In genomic region chr10:1056326-1057105, GRCh38 we compare ENCODE assay signal across 8 cellular contexts. TPM values are rescaled to one million over a fixed set of nuclear protein-coding genes. Genes with fewer than 3 reads are reported as not detected.
DNase-seq lines count a peak whose midpoint lies in the region; ATAC-seq and TF ChIP-seq lines count a peak whose summit lies in the region.

A gene with protein sequence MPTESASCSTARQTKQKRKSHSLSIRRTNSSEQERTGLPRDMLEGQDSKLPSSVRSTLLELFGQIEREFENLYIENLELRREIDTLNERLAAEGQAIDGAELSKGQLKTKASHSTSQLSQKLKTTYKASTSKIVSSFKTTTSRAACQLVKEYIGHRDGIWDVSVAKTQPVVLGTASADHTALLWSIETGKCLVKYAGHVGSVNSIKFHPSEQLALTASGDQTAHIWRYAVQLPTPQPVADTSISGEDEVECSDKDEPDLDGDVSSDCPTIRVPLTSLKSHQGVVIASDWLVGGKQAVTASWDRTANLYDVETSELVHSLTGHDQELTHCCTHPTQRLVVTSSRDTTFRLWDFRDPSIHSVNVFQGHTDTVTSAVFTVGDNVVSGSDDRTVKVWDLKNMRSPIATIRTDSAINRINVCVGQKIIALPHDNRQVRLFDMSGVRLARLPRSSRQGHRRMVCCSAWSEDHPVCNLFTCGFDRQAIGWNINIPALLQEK (plus strand): TSS chr10:1056385. CDS start chr10:1072156, 15,771 bp downstream.

- peak within 1 kb of the TSS; percentile 98 for H3K4me2 ChIP-seq in SU-DHL-6 (ENCODE audit: low read depth, low read length, poor library complexity, severe bottlenecking)
- H3K4me2 ChIP-seq in parathyroid adenoma (ENCODE audit: low read length) = peak within 1 kb of the TSS; percentile 82

- no peaks in the 10 kb centered on the region for H3K27me3 Mint-ChIP-seq in activated naive CD8-positive, alpha-beta T cell treated with anti-CD3 and anti-CD28 coated beads for 36 hours

- H3K9me2 ChIP-seq in SU-DHL-6 (replicated peaks; ENCODE audit: insufficient read depth, low read length) = no peaks in the 10 kb centered on the region

- H3K27me3 ChIP-seq in GM06990 (replicated peaks; ENCODE audit: control insufficient read depth, insufficient read depth, low read length) (no peaks in the 10 kb centered on the region), SU-DHL-6 (ENCODE audit: low read length) (no peaks in the 10 kb centered on the region), parathyroid adenoma (ENCODE audit: control insufficient read depth, insufficient read depth, low read length) (no peaks in the 10 kb centered on the region), tibial artery (no peaks in the 10 kb centered on the region)

- peaks cover 42% of the 10 kb centered on the region for H3K36me3 Mint-ChIP-seq in activated naive CD8-positive, alpha-beta T cell treated with anti-CD3 and anti-CD28 coated beads for 36 hours

- H3K9ac ChIP-seq in SU-DHL-6 (ENCODE audit: low read length) (peak within 1 kb of the TSS; percentile 86), parathyroid adenoma (peak within 1 kb of the TSS; percentile 56)

- peak; percentile 97 for ATAC-seq in Right ventricle myocardium superior (ENCODE audit: poor library complexity)

- no peaks in the 10 kb centered on the region for H3K9me3 Mint-ChIP-seq in activated naive CD8-positive, alpha-beta T cell treated with anti-CD3 and anti-CD28 coated beads for 36 hours

- H2AFZ ChIP-seq in SU-DHL-6 (ENCODE audit: low read depth, low read length, severe bottlenecking) (peak within 1 kb of the TSS; percentile 74), parathyroid adenoma (peak within 1 kb of the TSS; percentile 70)

- H3K79me2 ChIP-seq in SU-DHL-6 (ENCODE audit: insufficient read depth, low read length) (peaks cover 93% of the 10 kb centered on the region), parathyroid adenoma (peaks cover 51% of the 10 kb centered on the region)

- intact Hi-C loops in Right ventricle myocardium superior (cut with DNase I) (no loop called here), tibial artery (cut with DNase I; ENCODE audit: low total_unique reads) (loop anchor here (2.0 to 5.0 kb wide), 2 partner anchors 68 to 124 kb away; partner anchors contain the start of genes GTPBP4 and LARP4B)

- H3K27ac Mint-ChIP-seq in activated naive CD8-positive, alpha-beta T cell treated with anti-CD3 and anti-CD28 coated beads for 36 hours = peak within 1 kb of the TSS; percentile 90

- peak within 1 kb of the TSS; percentile 84 for H3K27ac ChIP-seq in SU-DHL-6 (ENCODE audit: low read depth, low read length)
- peak within 1 kb of the TSS; percentile 86 for H3K27ac ChIP-seq in parathyroid adenoma
- peak within 1 kb of the TSS; percentile 96 to 99 for H3K27ac ChIP-seq in tibial artery

- H3K4me3 Mint-ChIP-seq in activated naive CD8-positive, alpha-beta T cell treated with anti-CD3 and anti-CD28 coated beads for 36 hours = peak within 1 kb of the TSS; percentile 98

- DNase-seq in GM06990 (ENCODE audit: extremely low read depth, insufficient read length) (peak; percentile 90), H4 (ENCODE audit: low spot score) (peak; percentile 60), LoVo (ENCODE audit: low spot score) (peak; percentile 75), Right ventricle myocardium superior (peak; percentile 93), tibial artery (peak; percentile 82 to 92)
- peak; percentile 92 for DNase-seq in activated naive CD8-positive, alpha-beta T cell treated with anti-CD3 and anti-CD28 coated beads for 36 hours

- H3F3A ChIP-seq in SU-DHL-6 (ENCODE audit: insufficient read depth) = peaks cover 7% of the 10 kb centered on the region

- peaks cover 1% of the 10 kb centered on the region; the same call in 1 of the 2 replicates for H3K36me3 ChIP-seq in GM06990 (ENCODE audit: control insufficient read depth, insufficient read depth, low read length)
- H3K36me3 ChIP-seq in SU-DHL-6 (ENCODE audit: low read length) = peaks cover 13% of the 10 kb centered on the region; the same call in 1 of the 2 replicates
- H3K36me3 ChIP-seq in parathyroid adenoma (ENCODE audit: control insufficient read depth, insufficient read depth, low read length) = no peaks in the 10 kb centered on the region
- peaks cover 0 to 21% (median 16%) of the 10 kb centered on the region in 3 donors for H3K36me3 ChIP-seq in tibial artery

- H3K4me3 ChIP-seq in GM06990 (replicated peaks; ENCODE audit: low read depth, low read length) = peak within 1 kb of the TSS; percentile 98
- H3K4me3 ChIP-seq in SU-DHL-6 (ENCODE audit: insufficient read depth, low read length, poor library complexity, severe bottlenecking) = peak within 1 kb of the TSS; percentile 82
- peak within 1 kb of the TSS; percentile 85 for H3K4me3 ChIP-seq in parathyroid adenoma (ENCODE audit: low read depth, low read length)
- H3K4me3 ChIP-seq in tibial artery = peak within 1 kb of the TSS; percentile 69 to 88

- no peaks in the 10 kb centered on the region for H3K9me3 ChIP-seq in SU-DHL-6 (ENCODE audit: insufficient read depth, low read length)
- no peaks in the 10 kb centered on the region for H3K9me3 ChIP-seq in parathyroid adenoma (ENCODE audit: control insufficient read depth, low read length)
- no peaks in the 10 kb centered on the region for H3K9me3 ChIP-seq in tibial artery

- peaks cover 23% of the 10 kb centered on the region for H3K4me1 ChIP-seq in parathyroid adenoma
- H3K4me1 ChIP-seq in tibial artery = peaks cover 0 to 42% (median 17%) of the 10 kb centered on the region in 4 donors

- peaks cover 73% of the 10 kb centered on the region for H3K4me1 Mint-ChIP-seq in activated naive CD8-positive, alpha-beta T cell treated with anti-CD3 and anti-CD28 coated beads for 36 hours

- TF ChIP-seq CTCF in GM06990 (IDR thresholded peaks at IDR 0.05; ENCODE audit: insufficient read depth, low read length, poor library complexity, severe bottlenecking) (no peak), SU-DHL-6 (IDR thresholded peaks at IDR 0.05; ENCODE audit: insufficient read depth, low read length, poor library complexity, severe bottlenecking) (no peak), parathyroid adenoma (IDR thresholded peaks at IDR 0.05) (no peak), tibial artery (IDR thresholded peaks at IDR 0.05) (no peak)

- H4K20me1 ChIP-seq in SU-DHL-6 (ENCODE audit: low read depth, low read length) = peaks cover 13% of the 10 kb centered on the region; the same call in 1 of the 2 replicates

RNA-seq across cellular contexts. Expression of the gene that starts here (rescaled TPM):
- total RNA-seq in H4 (2014; rRNA removed; shearing (Covaris generic)) = 3.2 and 6.2 TPM in 2 replicates
- total RNA-seq in activated naive CD8-positive, alpha-beta T cell treated with anti-CD3 and anti-CD28 coated beads for 36 hours = 10 to 100 TPM; 14.0 to 14.2 TPM
- 28.0 TPM for total RNA-seq in Right ventricle myocardium superior

Comparison
In these comparisons a context has a peak if more than half of its experiments do, and no peak if none do; other contexts are left out.
1. Peak in every context shown above with its lines: DNase-seq, ATAC-seq, H3K4me3 ChIP-seq and H3K27ac ChIP-seq.